9 cellular contexts compared by ENCODE assay signal in the genomic region with DNA sequence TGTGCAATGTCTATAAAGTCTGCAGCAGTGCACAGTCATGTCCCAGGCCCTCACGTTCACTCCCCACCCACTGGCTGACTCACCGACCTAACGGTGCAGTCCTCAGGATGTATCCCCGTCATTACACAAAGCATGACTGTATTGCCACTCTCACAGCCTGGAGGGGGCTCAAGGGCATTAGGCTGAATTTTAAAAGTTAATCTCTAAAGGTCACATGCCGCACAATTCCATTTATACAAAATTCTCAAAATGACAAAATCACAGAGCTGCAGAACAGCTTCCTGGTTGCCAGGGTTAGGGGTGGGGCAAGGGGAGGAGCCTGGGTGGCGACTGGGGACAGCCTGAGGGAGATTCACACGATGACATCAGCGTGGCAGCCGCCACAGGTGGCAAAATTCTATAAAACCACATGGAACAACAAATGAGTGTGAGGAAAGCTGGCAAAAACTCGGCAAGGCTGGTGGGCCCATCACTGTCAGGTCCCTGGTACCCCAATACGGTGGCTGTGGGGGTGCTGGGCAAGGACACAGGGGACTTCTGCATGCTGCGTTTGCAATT.
DNase-seq lines count a peak whose midpoint lies in the region; ATAC-seq and TF ChIP-seq lines count a peak whose summit lies in the region.
"Had no signal": no experiment of that assay in that cellular context is flagged by ENCODE, and none has a peak within 500 bp of the region (broad histone marks: within the 10 kb centered on the region; RNA-seq: fewer than 3 reads in every experiment).

No MANE protein-coding gene starts in this region.

- H3K27ac Mint-ChIP-seq in CD4-positive, alpha-beta memory T cell, result peak overlapping the region; percentile 73 to 91 (median 86)

- no peaks in the 10 kb centered on the region for H3K36me3 ChIP-seq in CD4-positive, alpha-beta memory T cell (ENCODE audit: insufficient read depth, low read length)
- no peaks in the 10 kb centered on the region for H3K36me3 ChIP-seq in OCI-LY7 (ENCODE audit: insufficient read depth, low read length)
- H3K36me3 ChIP-seq: heart right ventricle had no signal

- peaks cover 0 to 1% (median 0%) of the 10 kb centered on the region in 8 donors for H3K9me3 Mint-ChIP-seq in CD4-positive, alpha-beta memory T cell

- H3K9me3 ChIP-seq in CD4-positive, alpha-beta memory T cell (ENCODE audit: control insufficient read depth in 1 of 2, low read length in 2 of 2), result no peaks in the 10 kb centered on the region
- H3K9me3 ChIP-seq in OCI-LY7 (ENCODE audit: low read length), result no peaks in the 10 kb centered on the region
- H3K9me3 ChIP-seq: heart right ventricle had no signal

- 0 out of 2 replicates have a peak overlapping the region, but pooled peaks have one; percentile 10 for H2AFZ ChIP-seq in OCI-LY7 (ENCODE audit: low read length)

- peaks cover 4 to 5% of the 10 kb centered on the region in 2 donors for H3K27me3 Mint-ChIP-seq in CD4-positive, alpha-beta memory T cell

- peak overlapping the region; percentile 27 for H3K27ac ChIP-seq in CD4-positive, alpha-beta memory T cell (ENCODE audit: low read depth, low read length)
- H3K27ac ChIP-seq in OCI-LY7 (ENCODE audit: low read depth, low read length, poor library complexity, severe bottlenecking), result no peak overlapping the region
- H3K27ac ChIP-seq: heart right ventricle had no signal

- H3K36me3 Mint-ChIP-seq in CD4-positive, alpha-beta memory T cell, result no peaks in the 10 kb centered on the region

- peak overlapping the region; percentile 79 to 91 (median 86) for H3K4me3 Mint-ChIP-seq in CD4-positive, alpha-beta memory T cell

- CTCF ChIA-PET in CD4-positive, alpha-beta memory T cell (lab: Charles Lee; ENCODE audit: partially characterized antibody), result interaction anchor here (1.0 to 2.6 kb wide), 8 partner anchors 8 to 216 kb away, joined by 3 to 10 read pairs (median 4); no protein-coding TSS in a partner anchor
- CTCF ChIA-PET in OCI-LY7 (lab: Charles Lee; ENCODE audit: unreplicated experiment), result no interaction called here

- H3K79me2 ChIP-seq in OCI-LY7 (ENCODE audit: insufficient read depth, low read depth, low read length), result no peaks in the 10 kb centered on the region

- BruUV-seq in OCI-LY7 (replicated peaks; lab: Mats Ljungman, UMichigan), result no TSS peak

- intact Hi-C loops in CD4-positive, alpha-beta memory T cell (cut with micrococcal nuclease), result loop anchor here (1.0 kb wide), 1 partner anchor 526 kb away; a partner anchor contains a TSS
- intact Hi-C loops in OCI-LY7 (cut with micrococcal nuclease; ENCODE audit: unreplicated experiment), result no loop called here

- no peak for TF ChIP-seq CTCF in OCI-LY7 (conservative IDR thresholded peaks at IDR 0.05; ENCODE audit: low read length)
- TF ChIP-seq CTCF in foreskin fibroblast (IDR thresholded peaks at IDR 0.05; ENCODE audit: low read depth, low read length), result no peak

- POLR2A ChIA-PET in CD4-positive, alpha-beta memory T cell (lab: Charles Lee; ENCODE audit: partially characterized antibody), result interaction anchor here (1.0 to 2.6 kb wide), 2 partner anchors 14 to 16 kb away, joined by 5 to 12 read pairs; no protein-coding TSS in a partner anchor
- POLR2A ChIA-PET in OCI-LY7 (lab: Charles Lee), result no interaction called here

- peak overlapping the region; percentile 39 to 48 for H3K4me3 ChIP-seq in CD4-positive, alpha-beta memory T cell (ENCODE audit: low read length in 2 of 2)
- H3K4me3 ChIP-seq in OCI-LY7 (ENCODE audit: low read depth, low read length, poor library complexity, severe bottlenecking), result no peak overlapping the region
- no peak overlapping the region for H3K4me3 ChIP-seq in foreskin fibroblast (ENCODE audit: low read depth in 1 of 2, low read length in 2 of 2)

- H4K20me1 ChIP-seq in OCI-LY7 (ENCODE audit: insufficient read depth, low read length), result no peaks in the 10 kb centered on the region

- DNase-seq in CD4-positive, alpha-beta memory T cell, result peak; percentile 45 to 90 (median 56)
- no peak for DNase-seq in OCI-LY7 (ENCODE audit: low spot score)
- peak; percentile 57 for DNase-seq in activated T-cell treated with anti-CD3 and anti-CD28 coated beads for 24 hours (ENCODE audit: low read depth)
- DNase-seq in foreskin fibroblast, result peak; percentile 79 to 81
- DNase-seq in stimulated activated CD4-positive, alpha-beta T cell treated with anti-CD3 and anti-CD28 coated beads, Interleukin-12 subunit alpha, Interleukin-12 subunit beta, amount 100 ng/mL, for 24 hours (ENCODE audit: low read depth in 2 of 2), result peak; percentile 43 to 58
- no peak for DNase-seq in cortex of kidney (lab: John Stamatoyannopoulos, UW)
- DNase-seq: heart right ventricle had no signal

- ATAC-seq in GM19467 (IDR thresholded peaks at IDR 0.05; ENCODE audit: unreplicated experiment) (no peak), HG03565 (IDR thresholded peaks at IDR 0.05; ENCODE audit: unreplicated experiment) (no peak)

- no peaks in the 10 kb centered on the region for H3K27me3 ChIP-seq in CD4-positive, alpha-beta memory T cell (ENCODE audit: insufficient read depth, low read length)

- H3K4me1 ChIP-seq in CD4-positive, alpha-beta memory T cell (ENCODE audit: insufficient read depth, low read length), result peaks cover 10% of the 10 kb centered on the region
- no peaks in the 10 kb centered on the region for H3K4me1 ChIP-seq in OCI-LY7 (ENCODE audit: insufficient read depth, low read length, poor library complexity, severe bottlenecking)

- H3K9me2 ChIP-seq in OCI-LY7 (ENCODE audit: insufficient read depth, low read length), result no peaks in the 10 kb centered on the region

- H3K4me1 Mint-ChIP-seq in CD4-positive, alpha-beta memory T cell, result peaks cover 9 to 21% (median 12%) of the 10 kb centered on the region in 4 donors

- H3K4me2 ChIP-seq in OCI-LY7 (ENCODE audit: low read length), result no peak overlapping the region

Comparison
In these comparisons a context has a peak if more than half of its experiments do, and no peak if none do; other contexts are left out.
1. DNase-seq: peak in CD4-positive, alpha-beta memory T cell (5 of 5), activated T-cell treated with anti-CD3 and anti-CD28 coated beads for 24 hours (single experiment), foreskin fibroblast (2 of 2) and stimulated activated CD4-positive, alpha-beta T cell treated with anti-CD3 and anti-CD28 coated beads, Interleukin-12 subunit alpha, Interleukin-12 subunit beta, amount 100 ng/mL, for 24 hours (2 of 2); none in OCI-LY7 (single experiment) and cortex of kidney (single experiment).
2. H3K4me3 ChIP-seq: peak in CD4-positive, alpha-beta memory T cell (2 of 2); none in OCI-LY7 (single experiment) and foreskin fibroblast (0 of 2).